In the genomic region with DNA sequence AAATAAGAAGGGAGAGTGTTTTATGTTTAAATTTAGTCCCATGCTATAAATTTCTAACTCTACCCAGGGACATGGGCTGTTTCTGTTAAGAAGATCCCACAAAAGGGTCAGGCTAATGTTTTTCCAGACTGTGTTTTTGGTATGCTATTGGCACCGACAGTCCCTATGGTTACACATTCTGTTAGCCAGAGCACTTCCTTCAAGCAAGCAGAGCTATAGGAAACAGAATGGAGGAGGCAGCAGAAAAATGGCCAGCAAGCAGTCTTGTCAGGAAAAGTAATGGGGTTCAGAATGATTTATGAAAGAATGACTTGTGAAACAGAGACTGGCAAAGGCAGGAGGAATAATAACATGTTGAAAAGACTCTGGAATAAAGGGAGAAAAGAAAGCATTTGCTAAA, we compare ENCODE assay signal across 20 cellular contexts. TPM values are rescaled to one million over a fixed set of nuclear protein-coding genes. Genes with fewer than 3 reads are reported as not detected.
DNase-seq lines count a peak whose midpoint lies in the region; ATAC-seq, FAIRE-seq and TF ChIP-seq lines count a peak whose summit lies in the region.
"Had no signal": no experiment of that assay in that cellular context is flagged by ENCODE, and none has a peak within 500 bp of the region (broad histone marks: within the 10 kb centered on the region; RNA-seq: fewer than 3 reads in every experiment).

No MANE protein-coding gene starts in this region.

- H3K4me1 ChIP-seq in neuronal stem cell (ENCODE audit: control insufficient read depth in 2 of 2, insufficient read depth in 1 of 2, low read depth in 1 of 2, low read length in 2 of 2) = peaks cover 0 to 5% of the 10 kb centered on the region in 2 donors

- no peaks in the 10 kb centered on the region for H3K79me1 ChIP-seq in neuronal stem cell (ENCODE audit: low read depth, low read length)

- H4K91ac ChIP-seq in neuronal stem cell (ENCODE audit: low read depth, low read length, poor library complexity) = no peak overlapping the region

- H2BK12ac ChIP-seq in neuronal stem cell (ENCODE audit: low read length) = no peak overlapping the region

- no peak overlapping the region for H3K14ac ChIP-seq in neuronal stem cell (ENCODE audit: low read length)

- peak; percentile 20 for FAIRE-seq in H54 (lab: Jason Lieb, UNC)
- FAIRE-seq in bronchial epithelial cell (lab: Jason Lieb, UNC) = peak; percentile 50
- FAIRE-seq: A204.1, D721Med, GM12878, GM18507 had no signal

- H3K4me3 ChIP-seq in bronchial epithelial cell (ENCODE audit: low read depth, low read length) (no peak overlapping the region), neuronal stem cell (ENCODE audit: low read length in 2 of 2) (no peak overlapping the region)
- H3K4me3 ChIP-seq: GM12878, GM23338 had no signal

- no peaks in the 10 kb centered on the region for H3K9me3 ChIP-seq in neuronal stem cell (replicated peaks in 1 of 2; ENCODE audit: control insufficient read depth in 2 of 2, insufficient read depth in 1 of 2, low read depth in 1 of 2, low read length in 2 of 2)
- H3K9me3 ChIP-seq: BE2C had no signal

- H2BK120ac ChIP-seq in neuronal stem cell (ENCODE audit: low read depth, low read length) = no peak overlapping the region

- no peak overlapping the region for H3K9ac ChIP-seq in neuronal stem cell (ENCODE audit: low read depth, low read length, poor library complexity)

- no peak for ATAC-seq in HG03039 (IDR thresholded peaks at IDR 0.05; ENCODE audit: unreplicated experiment)
- ATAC-seq: GM12878, GM23338 had no signal

- WGBS in neuronal stem cell (ENCODE audit: extremely low coverage in 2 of 2, insufficient read length in 2 of 2, insufficient replicate concordance in 1 of 2), 2 donors = no CpG with 5 or more reads among the region's 1 CpG

- H3K4ac ChIP-seq in neuronal stem cell (ENCODE audit: low read length) = no peak overlapping the region

- no peak overlapping the region for H3K4me2 ChIP-seq in neuronal stem cell (ENCODE audit: insufficient read depth, low read length, poor library complexity, severe bottlenecking)
- H3K4me2 ChIP-seq: GM23338 had no signal

- no peak overlapping the region for H4K8ac ChIP-seq in neuronal stem cell (ENCODE audit: low read depth, low read length)

- TF ChIP-seq CTCF in bronchial epithelial cell (IDR thresholded peaks at IDR 0.05; ENCODE audit: insufficient read depth, low read length, severe bottlenecking) = no peak

- H2AFZ ChIP-seq in neuronal stem cell (ENCODE audit: low read length) = peak overlapping the region; percentile 19
- H2AFZ ChIP-seq: GM23338 had no signal

- DNase-seq in H54 (ENCODE audit: insufficient read length, low spot score) (no peak), bronchial epithelial cell (ENCODE audit: low read depth) (no peak), left kidney (ENCODE audit: low read depth, low spot score) (peak; percentile 29), neuronal stem cell (ENCODE audit: low spot score) (no peak), occipital lobe (lab: John Stamatoyannopoulos, UW) (no peak)
- DNase-seq in stimulated activated CD4-positive, alpha-beta T cell treated with anti-CD3 and anti-CD28 coated beads, Interleukin-4, amount 100 ng/mL, for 4 hours = no peak
- DNase-seq: BE2C; CD4-positive, alpha-beta memory T cell; DMS153; H9 had no signal

- no peak for TF ChIP-seq POLR2A in H54 (IDR thresholded peaks at IDR 0.05; ENCODE audit: low read depth, low read length)

- no peaks in the 10 kb centered on the region for H3K27me3 ChIP-seq in bronchial epithelial cell (ENCODE audit: control insufficient read depth, insufficient read depth, low read length)
- no peaks in the 10 kb centered on the region for H3K27me3 ChIP-seq in neuronal stem cell (ENCODE audit: control insufficient read depth in 3 of 3, insufficient read depth in 3 of 3, low read depth in 1 of 3, low read length in 3 of 3)
- H3K27me3 ChIP-seq: BE2C had no signal

- no peak overlapping the region for H2AK5ac ChIP-seq in neuronal stem cell (ENCODE audit: low read depth, low read length)

- H2BK5ac ChIP-seq in neuronal stem cell (ENCODE audit: low read length) = no peak overlapping the region

- H2BK15ac ChIP-seq in neuronal stem cell (ENCODE audit: low read length) = no peak overlapping the region

- H3K27ac ChIP-seq in neuronal stem cell (replicated peaks; ENCODE audit: low read length) = no peak overlapping the region
- H3K27ac ChIP-seq: C4-2B had no signal

- H3K36me3 ChIP-seq in bronchial epithelial cell (ENCODE audit: control insufficient read depth, insufficient read depth, low read length) (no peaks in the 10 kb centered on the region), neuronal stem cell (replicated peaks in 1 of 2; ENCODE audit: control insufficient read depth in 2 of 2, insufficient read depth in 2 of 2, low read length in 2 of 2) (no peaks in the 10 kb centered on the region)
- H3K36me3 ChIP-seq: BE2C had no signal

- H3K18ac ChIP-seq in neuronal stem cell (ENCODE audit: low read length) = no peak overlapping the region

- no peak overlapping the region for H3K23ac ChIP-seq in neuronal stem cell (ENCODE audit: low read depth, low read length, poor library complexity)

RNA-seq across cellular contexts. Expression of a gene that starts 44.8 kb away (rescaled TPM):
- total RNA-seq in bronchial epithelial cell = not detected in 2 replicates
- polyA plus RNA-seq in neuronal stem cell (2013, experiment 1 of 2) = 7.9 TPM
- polyA plus RNA-seq in neuronal stem cell (2013, experiment 2 of 2) = 8.0 TPM
- total RNA-seq in occipital lobe = 42.4 TPM
- total RNA-seq: CD4-positive, alpha-beta memory T cell; Daoy; HT-29 had no signal
- polyA plus RNA-seq: CD4-positive, alpha-beta memory T cell; IgD-negative memory B cell had no signal

Comparison
In these comparisons a context has a peak if more than half of its experiments do, and no peak if none do; other contexts are left out.
1. RNA of a gene that starts 44.8 kb away (total RNA-seq): 42.4 TPM in occipital lobe (single experiment); not detected in bronchial epithelial cell; every median in the first group is over 10 times any median in the second.